Comparison of ENCODE assay signal across 14 cellular contexts in the genomic region with DNA sequence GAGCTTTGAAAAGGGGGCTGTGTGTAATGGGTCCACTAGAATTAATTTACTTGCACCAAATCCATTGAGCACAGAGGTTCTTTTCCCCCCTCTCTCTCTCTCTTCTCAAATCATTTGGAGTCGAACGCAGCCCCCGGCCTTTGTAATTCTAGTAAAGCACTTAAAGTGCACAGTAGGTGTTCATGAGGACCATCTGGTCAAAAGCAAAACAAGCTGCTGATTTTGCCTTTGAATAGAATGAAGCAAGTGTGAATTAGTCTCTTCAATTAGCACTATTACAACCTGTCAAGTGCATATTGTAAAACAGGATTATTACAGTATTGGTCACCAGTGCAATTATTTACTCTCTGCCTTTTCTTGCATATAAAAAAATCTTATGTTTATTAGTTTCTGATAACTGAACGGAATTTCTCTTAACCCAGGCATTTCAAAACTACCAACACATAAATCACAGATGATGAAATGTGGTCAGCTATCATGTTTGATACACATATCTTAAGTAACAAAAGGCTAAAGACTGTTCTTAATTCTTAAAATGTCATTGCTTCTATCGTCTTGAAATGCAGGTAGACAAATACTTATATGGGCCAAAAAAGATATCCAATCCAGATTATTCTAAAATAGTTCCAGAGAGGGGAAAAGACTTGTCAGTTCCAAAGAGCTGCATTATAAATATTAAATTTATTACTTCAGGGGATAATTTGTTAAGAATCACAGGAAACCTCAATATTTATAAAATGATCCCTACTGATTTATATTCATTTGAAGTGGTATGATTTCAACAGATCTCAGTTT.
DNase-seq lines count a peak whose midpoint lies in the region; ATAC-seq, FAIRE-seq and TF ChIP-seq lines count a peak whose summit lies in the region.
"Had no signal": no experiment of that assay in that cellular context is flagged by ENCODE, and none has a peak within 500 bp of the region (broad histone marks: within the 10 kb centered on the region; RNA-seq: fewer than 3 reads in every experiment).

No MANE protein-coding gene starts in this region.

- no peak for ATAC-seq in GM18517 (IDR thresholded peaks at IDR 0.05; ENCODE audit: unreplicated experiment)
- no peak for ATAC-seq in pancreas
- no peak for ATAC-seq in GM21390 (IDR thresholded peaks at IDR 0.05; ENCODE audit: unreplicated experiment)
- ATAC-seq: mucosa of descending colon had no signal

- H3K4me3 ChIP-seq in SK-N-MC = peak overlapping the region; percentile 16; the same call in 1 of the 2 replicates
- peak overlapping the region; percentile 55 for H3K4me3 ChIP-seq in iPS-20b (ENCODE audit: low read length)
- no peak overlapping the region for H3K4me3 ChIP-seq in pancreas
- H3K4me3 ChIP-seq: mucosa of descending colon had no signal

- in situ Hi-C loops in G401 (cut with HindIII; ENCODE audit: low sequenced_read_pairs) = no loop called here

- H3K27ac ChIP-seq in SK-N-MC = no peak overlapping the region
- H3K27ac ChIP-seq in iPS-20b (ENCODE audit: low read length) = peak overlapping the region; percentile 31
- no peak overlapping the region for H3K27ac ChIP-seq in pancreas

- intact Hi-C loops in pancreas (cut with DNase I) = no loop called here

- H3K4me1 ChIP-seq in iPS-20b (ENCODE audit: insufficient read depth, low read length) = peaks cover 65% of the 10 kb centered on the region
- H3K4me1 ChIP-seq in pancreas = peaks cover 20 to 30% (median 22%) of the 10 kb centered on the region in 3 donors

- no peak for FAIRE-seq in pancreas (lab: Jason Lieb, UNC)
- FAIRE-seq: colon had no signal

- H3K27me3 ChIP-seq in iPS-20b (ENCODE audit: insufficient read depth, low read length) (no peaks in the 10 kb centered on the region), pancreas (no peaks in the 10 kb centered on the region)

- TF ChIP-seq CTCF in pancreas (IDR thresholded peaks at IDR 0.05) = no peak

- no peak overlapping the region for H3K9ac ChIP-seq in SK-N-MC (ENCODE audit: insufficient read length)
- H3K9ac ChIP-seq in iPS-20b (ENCODE audit: low read depth, low read length) = peak overlapping the region; percentile 62

- H3K9me3 ChIP-seq in SK-N-MC (ENCODE audit: low read depth, low read length) = no peaks in the 10 kb centered on the region
- H3K9me3 ChIP-seq in iPS-20b (ENCODE audit: insufficient read depth, low read depth, low read length) = no peaks in the 10 kb centered on the region
- no peaks in the 10 kb centered on the region for H3K9me3 ChIP-seq in pancreas
- H3K9me3 ChIP-seq: mucosa of descending colon had no signal

- H3K36me3 ChIP-seq in SK-N-MC (ENCODE audit: insufficient read depth, low read length) (0 out of 2 replicates have a peak, but pooled peaks cover 3% of the 10 kb centered on the region), iPS-20b (ENCODE audit: insufficient read depth, low read depth, low read length) (no peaks in the 10 kb centered on the region), pancreas (no peaks in the 10 kb centered on the region)

- DNase-seq in G401 (ENCODE audit: low spot score) (peak; percentile 68), NCI-H2081 (lab: John Stamatoyannopoulos, UW) (peak; percentile 94 to 99), SK-N-MC (ENCODE audit: low read depth, low spot score) (peak; percentile 72), pancreas (no peak), SK-N-DZ (ENCODE audit: low spot score) (no peak)
- DNase-seq: Kasumi-1; mucosa of descending colon; NCI-H510A; SIG-M5; stimulated activated CD4-positive, alpha-beta T cell treated with anti-CD3 and anti-CD28 coated beads, Interleukin-2, amount 100 ng/mL, for 48 hours had no signal

- 71% methylated on average over 5 of the region's 5 CpGs for WGBS in pancreas, 2 donors

Comparison
In these comparisons a context has a peak if more than half of its experiments do, and no peak if none do; other contexts are left out.
1. DNase-seq: peak in G401 (single experiment), NCI-H2081 (2 of 2) and SK-N-MC (single experiment); none in pancreas (0 of 6) and SK-N-DZ (single experiment).
2. H3K4me3 ChIP-seq: peak in SK-N-MC (single experiment) and iPS-20b (single experiment); none in pancreas (0 of 4).